ENCODE assay signal across 1 cellular context in genomic region chr15:49286649-49287394, GRCh38.
TF ChIP-seq lines count a peak whose summit lies in the region.

No MANE protein-coding gene starts in this region.

TF ChIP-seq in IMR-90, 13 proteins besides CTCF, POLR2A, EP300 and RAD21 (continued from another document):
- TF ChIP-seq ELK1 (IDR thresholded peaks at IDR 0.05; ENCODE audit: borderline replicate concordance, low read depth, low read length) (no peak), MAZ (IDR thresholded peaks at IDR 0.05; ENCODE audit: borderline replicate concordance, low read depth, low read length) (no peak), NFE2L2 (IDR thresholded peaks at IDR 0.05; ENCODE audit: low read depth, low read length) (no peak), MXI1 (IDR thresholded peaks at IDR 0.05; ENCODE audit: borderline replicate concordance, low read depth, low read length) (no peak), CHD1 (IDR thresholded peaks at IDR 0.05; ENCODE audit: low read depth, low read length) (no peak), CEBPB (IDR thresholded peaks at IDR 0.05; ENCODE audit: low read depth, low read length) (no peak), MAFK (IDR thresholded peaks at IDR 0.05; ENCODE audit: low read depth, low read length) (no peak)
